In the genomic region with DNA sequence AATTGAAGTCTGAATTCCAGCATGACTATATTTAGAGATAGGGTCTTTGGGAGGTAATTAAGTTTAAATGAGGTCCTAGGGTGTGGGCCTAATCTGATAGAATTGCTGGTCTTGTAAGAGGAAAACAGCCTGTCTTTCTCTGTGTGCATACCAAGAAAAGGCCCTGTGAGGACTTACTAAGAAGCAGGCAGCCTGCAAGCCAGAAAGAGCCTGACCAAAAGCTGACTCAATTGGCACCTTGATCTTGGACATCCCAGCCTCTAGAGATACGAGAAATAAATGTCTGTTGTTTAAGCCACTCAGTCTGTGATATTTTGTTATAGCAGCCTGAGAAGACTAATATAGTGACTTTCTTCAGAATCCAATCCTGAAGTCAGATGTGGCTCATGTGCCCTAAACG, we compare ENCODE assay signal across 26 cellular contexts. TPM values are rescaled to one million over a fixed set of nuclear protein-coding genes. Genes with fewer than 3 reads are reported as not detected.
"Had no signal": no experiment of that assay in that cellular context is flagged by ENCODE, and none has a peak within 500 bp of the region (broad histone marks: within the 10 kb centered on the region; RNA-seq: fewer than 3 reads in every experiment).

No MANE protein-coding gene starts in this region.

- H3K79me2 ChIP-seq: parathyroid adenoma had no signal

- H3K27ac ChIP-seq: foreskin keratinocyte, gastroesophageal sphincter, heart right ventricle, left lung, neural progenitor cell, parathyroid adenoma, right lobe of liver, thoracic aorta, tibial nerve, upper lobe of left lung had no signal

- H3K4me1 ChIP-seq: foreskin keratinocyte, gastroesophageal sphincter, heart right ventricle, left lung, neural progenitor cell, parathyroid adenoma, right lobe of liver, tibial nerve, upper lobe of left lung had no signal

- H3K27me3 ChIP-seq: gastroesophageal sphincter, left lung, neural progenitor cell, right lobe of liver, tibial nerve, upper lobe of left lung had no signal

- H3K9me3 ChIP-seq: gastroesophageal sphincter, heart right ventricle, left lung, mucosa of descending colon, right lobe of liver, thoracic aorta, tibial nerve, upper lobe of left lung had no signal

- H3K9ac ChIP-seq: neural progenitor cell, parathyroid adenoma had no signal

- H3K4me3 ChIP-seq: gastroesophageal sphincter, heart right ventricle, left lung, mucosa of descending colon, neural progenitor cell, right lobe of liver, thoracic aorta, tibial nerve, upper lobe of left lung had no signal

- H3K4me2 ChIP-seq: neural progenitor cell had no signal

- H3K36me3 ChIP-seq: gastroesophageal sphincter, heart right ventricle, left lung, neural progenitor cell, right lobe of liver, thoracic aorta, tibial nerve, upper lobe of left lung had no signal

- DNase-seq: cortex of kidney; heart right ventricle; hippocampal formation; left cardiac atrium; left lung; mesenchymal stem cell; mucosa of descending colon; naive thymus-derived CD4-positive, alpha-beta T cell; right lobe of liver; stimulated activated CD4-positive, alpha-beta T cell treated with anti-CD3 and anti-CD28 coated beads, Interleukin-2, amount 100 ng/mL, for 24 hours; stimulated activated CD4-positive, alpha-beta T cell treated with anti-CD3 and anti-CD28 coated beads, Interleukin-4, amount 100 ng/mL, for 24 hours; stimulated activated naive CD8-positive, alpha-beta T cell treated with anti-CD3 and anti-CD28 coated beads, Interleukin-15, Interleukin-2, amounts not matched to agents 100 U/mL and 50 U/mL, for 24 hours; upper lobe of left lung had no signal

- ATAC-seq: gastroesophageal sphincter; heart right ventricle; left cardiac atrium; left lung; mucosa of descending colon; naive thymus-derived CD4-positive, alpha-beta T cell; right lobe of liver; stimulated activated memory B cell treated with anti-CD40 and anti-IgM and Interleukin-4, amounts not matched to agents 10 μg/mL and 1 μg/mL and 100 μg/mL, for 72 hours; stimulated activated naive CD8-positive, alpha-beta T cell treated with anti-CD3 and anti-CD28 coated beads, Interleukin-15, Interleukin-2, amounts not matched to agents 100 U/mL and 50 U/mL, for 24 hours had no signal

- H2AFZ ChIP-seq: neural progenitor cell, parathyroid adenoma had no signal

RNA-seq across cellular contexts. Expression of gene ARL14EPL, which starts 14.6 kb away (rescaled TPM):
- total RNA-seq: fibroblast of lung; foreskin keratinocyte; heart right ventricle; kidney epithelial cell; left cardiac atrium; left lung; lower leg skin; mucosa of descending colon; naive thymus-derived CD4-positive, alpha-beta T cell; osteoblast; progenitor cell of endocrine pancreas; right lobe of liver; skeletal muscle tissue; upper lobe of left lung had no signal
- polyA plus RNA-seq: fibroblast of lung; foreskin keratinocyte; heart right ventricle; naive thymus-derived CD4-positive, alpha-beta T cell had no signal
